2 cellular contexts compared by ENCODE assay signal in genomic region chr20:29326376-29327070, GRCh38.
TF ChIP-seq lines count a peak whose summit lies in the region.

No MANE protein-coding gene starts in this region.

TF ChIP-seq in SK-N-SH treated with all-trans-retinoic acid at 6 μM for 48 hours, 23 proteins besides CTCF, POLR2A, EP300 and RAD21 (continued from another document):
- no peak for TF ChIP-seq POU6F1 (CRISPR knock-in tag; IDR thresholded peaks at IDR 0.05; ENCODE audit: borderline replicate concordance, low read depth)
- no peak for TF ChIP-seq BACH2 (CRISPR knock-in tag; IDR thresholded peaks at IDR 0.05; ENCODE audit: borderline replicate concordance)
- no peak for TF ChIP-seq CREB5 (CRISPR knock-in tag; IDR thresholded peaks at IDR 0.05; ENCODE audit: low read depth)
- TF ChIP-seq ZNF565 (CRISPR knock-in tag; conservative IDR thresholded peaks at IDR 0.05; ENCODE audit: low read depth) = no peak
- no peak for TF ChIP-seq ESRRG (CRISPR knock-in tag; IDR thresholded peaks at IDR 0.05)
- TF ChIP-seq ARNTL (CRISPR knock-in tag; IDR thresholded peaks at IDR 0.05; ENCODE audit: borderline replicate concordance, low read depth) = no peak
- TF ChIP-seq ZFP30 (CRISPR knock-in tag; IDR thresholded peaks at IDR 0.05) = no peak
- TF ChIP-seq CSRNP3 (CRISPR knock-in tag; IDR thresholded peaks at IDR 0.05) = no peak
- TF ChIP-seq ISL1 (CRISPR knock-in tag; IDR thresholded peaks at IDR 0.05) = no peak
- TF ChIP-seq TSHZ2 (CRISPR knock-in tag; IDR thresholded peaks at IDR 0.05) = no peak
- TF ChIP-seq GLIS3 (CRISPR knock-in tag; IDR thresholded peaks at IDR 0.05) = no peak
- no peak for TF ChIP-seq RARB (CRISPR knock-in tag; IDR thresholded peaks at IDR 0.05)
- no peak for TF ChIP-seq ZC3H10 (CRISPR knock-in tag; IDR thresholded peaks at IDR 0.05)

TF ChIP-seq in SK-N-SH, 30 proteins besides CTCF, POLR2A, EP300 and RAD21 (continued from another document):
- TF ChIP-seq USF1 (IDR thresholded peaks at IDR 0.05; ENCODE audit: borderline replicate concordance, low read depth) (no peak), USF2 (IDR thresholded peaks at IDR 0.05; ENCODE audit: borderline replicate concordance, low read depth, low read length) (no peak), JUND (IDR thresholded peaks at IDR 0.05) (no peak), TAF1 (IDR thresholded peaks at IDR 0.05; ENCODE audit: borderline replicate concordance, low read depth, low read length) (no peak), MEF2A (IDR thresholded peaks at IDR 0.05; ENCODE audit: borderline replicate concordance, low read depth) (no peak), FOSL2 (IDR thresholded peaks at IDR 0.05; ENCODE audit: borderline replicate concordance, low read depth) (no peak), NFIC (IDR thresholded peaks at IDR 0.05; ENCODE audit: borderline replicate concordance) (no peak)
TF ChIP-seq in SK-N-SH: peak in this region for 0.
